Comparison of ENCODE assay signal across 8 cellular contexts in genomic region chr2:109322111-109322510, GRCh38.
A peak's percentile ranks its signal among the peaks of the same experiment; 100 is the strongest.
DNase-seq lines count a peak whose midpoint lies in the region; ATAC-seq and TF ChIP-seq lines count a peak whose summit lies in the region.

No MANE protein-coding gene starts in this region.

- CTCF ChIA-PET in BJ (lab: Yijun Ruan, JAX), result interaction anchor here (1.1 to 3.2 kb wide), 6 partner anchors 10 to 414 kb away, joined by 3 to 14 read pairs (median 4); no protein-coding TSS in a partner anchor

- H3K36me3 ChIP-seq in BJ (ENCODE audit: control insufficient read depth, insufficient read depth, low read length), result no peaks in the 10 kb centered on the region
- no peaks in the 10 kb centered on the region for H3K36me3 ChIP-seq in left ventricle myocardium inferior

- peak overlapping the region; percentile 89 for H3K27ac ChIP-seq in left ventricle myocardium inferior (replicated peaks)

- intact Hi-C loops in left ventricle myocardium inferior (cut with micrococcal nuclease), result loop anchor here (10.0 kb wide), 1 partner anchor 77 kb away; no protein-coding TSS in a partner anchor

- TF ChIP-seq CTCF in BJ (IDR thresholded peaks at IDR 0.05; ENCODE audit: insufficient read depth, low read depth, low read length), result no peak
- TF ChIP-seq CTCF in left ventricle myocardium inferior (IDR thresholded peaks at IDR 0.05; ENCODE audit: borderline replicate concordance), result no peak

- H3K9me3 ChIP-seq in left ventricle myocardium inferior (replicated peaks), result no peaks in the 10 kb centered on the region

- no peaks in the 10 kb centered on the region for H3K27me3 ChIP-seq in BJ (ENCODE audit: control insufficient read depth, insufficient read depth, low read length)
- H3K27me3 ChIP-seq in left ventricle myocardium inferior (ENCODE audit: low read depth), result no peaks in the 10 kb centered on the region

- H3K4me3 ChIP-seq in BJ (ENCODE audit: low read depth, low read length), result no peak overlapping the region
- H3K4me3 ChIP-seq in left ventricle myocardium inferior, result peak overlapping the region; percentile 6

- H3K4me1 ChIP-seq in left ventricle myocardium inferior, result peaks cover 97% of the 10 kb centered on the region

- POLR2A ChIA-PET in BJ (lab: Charles Lee), result no interaction called here

- ATAC-seq in GM19452 (IDR thresholded peaks at IDR 0.05; ENCODE audit: unreplicated experiment) (no peak), GM19035 (IDR thresholded peaks at IDR 0.05; ENCODE audit: unreplicated experiment) (no peak)

- DNase-seq in BJ (ENCODE audit: low read depth) (peak; percentile 96), astrocyte of the hippocampus (ENCODE audit: low read depth, low spot score) (peak; percentile 90), left ventricle myocardium inferior (peak; percentile 88), pulmonary artery endothelial cell (ENCODE audit: low read depth, low spot score) (peak; percentile 45), HPDE6-E6E7 (ENCODE audit: extremely low spot score) (no peak), SKM-1 (lab: John Stamatoyannopoulos, UW; ENCODE audit: unreplicated experiment) (no peak)

Comparison
In these comparisons a context has a peak if more than half of its experiments do, and no peak if none do; other contexts are left out.
1. DNase-seq: peak in BJ (single experiment), astrocyte of the hippocampus (single experiment), left ventricle myocardium inferior (single experiment) and pulmonary artery endothelial cell (single experiment); none in HPDE6-E6E7 (single experiment) and SKM-1 (single experiment).